Comparison of ENCODE assay signal across 1 cellular context in the genomic region with DNA sequence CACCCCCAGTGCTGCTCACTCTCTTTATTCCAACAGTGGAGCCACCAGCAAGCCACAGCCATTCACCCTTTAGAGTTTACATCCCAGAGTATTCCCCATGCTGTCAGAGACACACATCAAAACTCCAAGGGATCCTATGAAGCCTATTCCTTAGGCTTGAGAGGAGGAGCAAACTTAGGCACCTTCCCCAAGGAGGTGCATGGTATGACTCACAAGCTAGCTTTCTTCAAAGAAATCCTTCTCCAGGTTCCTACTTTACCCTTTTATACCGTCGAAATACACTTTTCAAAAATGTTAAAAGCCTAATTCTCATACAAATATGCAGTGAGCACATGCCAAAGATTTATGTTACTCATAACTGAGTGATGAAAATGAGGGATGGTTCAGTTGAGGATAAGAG.
TF ChIP-seq lines count a peak whose summit lies in the region.

No MANE protein-coding gene starts in this region.

TF ChIP-seq in GM23338, 12 proteins besides CTCF, POLR2A, EP300 and RAD21 (continued from another document):
- TF ChIP-seq, protein P1, sequence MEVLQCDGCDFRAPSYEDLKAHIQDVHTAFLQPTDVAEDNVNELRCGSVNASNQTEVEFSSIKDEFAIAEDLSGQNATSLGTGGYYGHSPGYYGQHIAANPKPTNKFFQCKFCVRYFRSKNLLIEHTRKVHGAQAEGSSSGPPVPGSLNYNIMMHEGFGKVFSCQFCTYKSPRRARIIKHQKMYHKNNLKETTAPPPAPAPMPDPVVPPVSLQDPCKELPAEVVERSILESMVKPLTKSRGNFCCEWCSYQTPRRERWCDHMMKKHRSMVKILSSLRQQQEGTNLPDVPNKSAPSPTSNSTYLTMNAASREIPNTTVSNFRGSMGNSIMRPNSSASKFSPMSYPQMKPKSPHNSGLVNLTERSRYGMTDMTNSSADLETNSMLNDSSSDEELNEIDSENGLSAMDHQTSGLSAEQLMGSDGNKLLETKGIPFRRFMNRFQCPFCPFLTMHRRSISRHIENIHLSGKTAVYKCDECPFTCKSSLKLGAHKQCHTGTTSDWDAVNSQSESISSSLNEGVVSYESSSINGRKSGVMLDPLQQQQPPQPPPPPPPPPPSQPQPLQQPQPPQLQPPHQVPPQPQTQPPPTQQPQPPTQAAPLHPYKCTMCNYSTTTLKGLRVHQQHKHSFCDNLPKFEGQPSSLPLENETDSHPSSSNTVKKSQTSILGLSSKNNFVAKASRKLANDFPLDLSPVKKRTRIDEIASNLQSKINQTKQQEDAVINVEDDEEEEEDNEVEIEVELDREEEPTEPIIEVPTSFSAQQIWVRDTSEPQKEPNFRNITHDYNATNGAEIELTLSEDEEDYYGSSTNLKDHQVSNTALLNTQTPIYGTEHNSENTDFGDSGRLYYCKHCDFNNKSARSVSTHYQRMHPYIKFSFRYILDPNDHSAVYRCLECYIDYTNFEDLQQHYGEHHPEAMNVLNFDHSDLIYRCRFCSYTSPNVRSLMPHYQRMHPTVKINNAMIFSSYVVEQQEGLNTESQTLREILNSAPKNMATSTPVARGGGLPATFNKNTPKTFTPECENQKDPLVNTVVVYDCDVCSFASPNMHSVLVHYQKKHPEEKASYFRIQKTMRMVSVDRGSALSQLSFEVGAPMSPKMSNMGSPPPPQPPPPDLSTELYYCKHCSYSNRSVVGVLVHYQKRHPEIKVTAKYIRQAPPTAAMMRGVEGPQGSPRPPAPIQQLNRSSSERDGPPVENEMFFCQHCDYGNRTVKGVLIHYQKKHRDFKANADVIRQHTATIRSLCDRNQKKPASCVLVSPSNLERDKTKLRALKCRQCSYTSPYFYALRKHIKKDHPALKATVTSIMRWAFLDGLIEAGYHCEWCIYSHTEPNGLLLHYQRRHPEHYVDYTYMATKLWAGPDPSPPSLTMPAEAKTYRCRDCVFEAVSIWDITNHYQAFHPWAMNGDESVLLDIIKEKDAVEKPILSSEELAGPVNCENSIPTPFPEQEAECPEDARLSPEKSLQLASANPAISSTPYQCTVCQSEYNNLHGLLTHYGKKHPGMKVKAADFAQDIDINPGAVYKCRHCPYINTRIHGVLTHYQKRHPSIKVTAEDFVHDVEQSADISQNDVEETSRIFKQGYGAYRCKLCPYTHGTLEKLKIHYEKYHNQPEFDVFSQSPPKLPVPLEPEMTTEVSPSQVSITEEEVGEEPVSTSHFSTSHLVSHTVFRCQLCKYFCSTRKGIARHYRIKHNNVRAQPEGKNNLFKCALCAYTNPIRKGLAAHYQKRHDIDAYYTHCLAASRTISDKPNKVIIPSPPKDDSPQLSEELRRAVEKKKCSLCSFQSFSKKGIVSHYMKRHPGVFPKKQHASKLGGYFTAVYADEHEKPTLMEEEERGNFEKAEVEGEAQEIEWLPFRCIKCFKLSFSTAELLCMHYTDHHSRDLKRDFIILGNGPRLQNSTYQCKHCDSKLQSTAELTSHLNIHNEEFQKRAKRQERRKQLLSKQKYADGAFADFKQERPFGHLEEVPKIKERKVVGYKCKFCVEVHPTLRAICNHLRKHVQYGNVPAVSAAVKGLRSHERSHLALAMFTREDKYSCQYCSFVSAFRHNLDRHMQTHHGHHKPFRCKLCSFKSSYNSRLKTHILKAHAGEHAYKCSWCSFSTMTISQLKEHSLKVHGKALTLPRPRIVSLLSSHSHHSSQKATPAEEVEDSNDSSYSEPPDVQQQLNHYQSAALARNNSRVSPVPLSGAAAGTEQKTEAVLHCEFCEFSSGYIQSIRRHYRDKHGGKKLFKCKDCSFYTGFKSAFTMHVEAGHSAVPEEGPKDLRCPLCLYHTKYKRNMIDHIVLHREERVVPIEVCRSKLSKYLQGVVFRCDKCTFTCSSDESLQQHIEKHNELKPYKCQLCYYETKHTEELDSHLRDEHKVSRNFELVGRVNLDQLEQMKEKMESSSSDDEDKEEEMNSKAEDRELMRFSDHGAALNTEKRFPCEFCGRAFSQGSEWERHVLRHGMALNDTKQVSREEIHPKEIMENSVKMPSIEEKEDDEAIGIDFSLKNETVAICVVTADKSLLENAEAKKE (CRISPR knock-in tag; IDR thresholded peaks at IDR 0.05): no peak
- TF ChIP-seq ZNF114 (CRISPR knock-in tag; IDR thresholded peaks at IDR 0.05) (no peak), EZH2 (IDR thresholded peaks at IDR 0.05; ENCODE audit: low read depth, unreplicated experiment) (no peak)
